35 cellular contexts compared by ENCODE assay signal in the genomic region with DNA sequence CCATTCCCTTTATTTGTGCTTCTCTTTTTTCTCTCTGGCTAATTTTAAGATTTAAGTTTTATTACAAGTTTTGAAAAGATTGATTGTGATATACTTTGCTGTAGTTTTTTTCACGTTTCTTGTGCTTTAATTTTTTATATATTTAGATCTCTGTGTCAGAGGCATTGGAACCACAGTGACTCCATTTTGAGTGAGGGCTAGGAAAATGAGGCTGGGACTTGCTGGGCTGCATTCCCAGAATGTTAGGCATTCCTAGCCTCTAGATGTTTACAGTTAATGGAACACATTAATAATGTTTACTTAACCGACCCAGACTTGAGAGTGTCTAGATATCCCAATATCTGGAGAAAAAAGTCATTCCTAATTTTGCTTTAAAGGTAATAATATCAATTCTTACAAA.
"Had no signal": no experiment of that assay in that cellular context is flagged by ENCODE, and none has a peak within 500 bp of the region (broad histone marks: within the 10 kb centered on the region; RNA-seq: fewer than 3 reads in every experiment).

No MANE protein-coding gene starts in this region.

- ATAC-seq: activated naive CD4-positive, alpha-beta T cell treated with anti-CD3 and anti-CD28 coated beads, Interleukin-2, amount 50 U/mL, for 72 hours; activated T-cell treated with anti-CD3 and anti-CD28 coated beads, Interleukin-2, amount 50 U/mL, for 4 hours; Right ventricle myocardium inferior; SK-N-SH treated with all-trans-retinoic acid at 6 μM for 48 hours; T-cell; T-helper 17 cell had no signal

- H3K4me3 ChIP-seq: adrenal gland, PC-9 had no signal

- H3K27ac ChIP-seq: adrenal gland, KMS-11, PC-9, RWPE1, VCaP had no signal

- H3K27me3 ChIP-seq: adrenal gland had no signal

- H3K36me3 ChIP-seq: adrenal gland had no signal

- DNase-seq: activated B cell treated with CpG ODN at 0.5 μM for 24 hours; activated CD4-positive, alpha-beta memory T cell treated with anti-CD3 and anti-CD28 coated beads for 36 hours; activated CD4-positive, alpha-beta T cell treated with anti-CD3 and anti-CD28 coated beads for 4 hours; activated CD4-positive, alpha-beta T cell treated with anti-CD3 and anti-CD28 coated beads, Interleukin-2, amount 50 U/mL, for 1 hour; activated CD4-positive, CD25-positive, alpha-beta regulatory T cell treated with anti-CD3 and anti-CD28 coated beads, Interleukin-2, amount 50 U/mL, for 72 hours; activated CD8-positive, alpha-beta memory T cell treated with anti-CD3 and anti-CD28 coated beads, Interleukin-2, amount 50 U/mL, for 4 hours; activated gamma-delta T cell treated with Interleukin-2 at 50 U/mL for 16 hours; activated naive CD4-positive, alpha-beta T cell treated with anti-CD3 and anti-CD28 coated beads for 36 hours; activated T-cell treated with anti-CD3 and anti-CD28 coated beads for 4 hours; activated T-cell treated with anti-CD3 and anti-CD28 coated beads, Interleukin-2, amount 50 U/mL, for 4 hours; adrenal gland; anterior cingulate cortex; central memory CD4-positive, alpha-beta T cell; NCI-H1092 treated with DMSO at 0.1 percent for 48 hours; NCI-H1417; NCI-H146; NCI-H187; NCI-H2029 treated with DMSO at 0.1 percent for 48 hours; NCI-H2107; NCI-H2171 treated with DMSO at 0.1 percent for 48 hours; NCI-H226; NCI-H446 treated with DMSO at 0.1 percent for 48 hours; NCI-H524; NCI-H69; NK-92 treated with Interleukin-12 subunit alpha and Interleukin-12 subunit beta, amount 100 ng/mL, for 24 hours; PC-9; SIG-M5; T-cell; T-helper 17 cell had no signal
